ENCODE assay signal across 31 cellular contexts in the genomic region with DNA sequence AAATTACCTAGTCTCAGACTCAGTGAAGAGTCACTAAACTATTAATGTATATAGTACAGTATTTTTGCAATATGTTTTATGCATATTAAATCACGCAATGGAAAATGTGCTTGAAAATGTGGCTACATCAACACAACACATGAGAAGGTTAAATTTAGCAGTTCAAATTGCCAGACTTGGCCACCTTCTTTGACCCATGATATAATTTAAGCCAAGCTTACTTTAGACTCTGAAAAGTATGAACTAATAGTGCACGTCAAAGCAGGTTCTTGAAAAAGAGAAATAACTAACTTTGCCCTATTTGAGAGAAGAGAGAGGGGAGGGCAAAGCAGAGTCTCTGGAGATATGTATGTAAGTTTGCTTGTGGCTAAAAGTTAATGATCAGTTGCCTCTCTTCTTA.
"Had no signal": no experiment of that assay in that cellular context is flagged by ENCODE, and none has a peak within 500 bp of the region (broad histone marks: within the 10 kb centered on the region; RNA-seq: fewer than 3 reads in every experiment).

No MANE protein-coding gene starts in this region.

- H3K4me3 Mint-ChIP-seq: activated CD4-positive, alpha-beta memory T cell treated with anti-CD3 and anti-CD28 coated beads for 36 hours; activated CD4-positive, alpha-beta T cell treated with anti-CD3 and anti-CD28 coated beads for 36 hours; activated CD4-positive, alpha-beta T cell treated with anti-CD3 and anti-CD28 coated beads, Interleukin-2, amount 10 ng/mL, durations not matched to agents 24 days and 14 days; activated CD8-positive, alpha-beta memory T cell treated with anti-CD3 and anti-CD28 coated beads, Interleukin-2, amount 10 ng/mL, durations not matched to agents 7 days and 5 days; activated CD8-positive, alpha-beta T cell treated with anti-CD3 and anti-CD28 coated beads, Interleukin-2, amount 10 ng/mL, durations not matched to agents 7 days and 5 days; activated naive CD4-positive, alpha-beta T cell treated with anti-CD3 and anti-CD28 coated beads for 36 hours; activated naive CD4-positive, alpha-beta T cell treated with anti-CD3 and anti-CD28 coated beads, Interleukin-2, amount 50 U/mL, for 24 hours; activated naive CD8-positive, alpha-beta T cell treated with anti-CD3 and anti-CD28 coated beads for 36 hours; activated naive CD8-positive, alpha-beta T cell treated with anti-CD3 and anti-CD28 coated beads, Interleukin-2, amount 50 U/mL, for 24 hours; activated T-helper 1 cell treated with anti-CD3 and anti-CD28 coated beads, Interleukin-12 subunit alpha, Interleukin-12 subunit beta, Interleukin-2, Interleukin-4 antibody, amounts not matched to agents 30 ng/mL and 10 ng/mL and 1 ng/mL, durations not matched to agents 14 hours and 24 hours and 36 hours; brain; central memory CD8-positive, alpha-beta T cell; dendritic cell treated with granulocyte-macrophage colony-stimulating factor and Interleukin-4, amounts not matched to agents 40 ng/mL and 50 ng/mL, for 4 days; endodermal cell; T-helper 17 cell had no signal

- H3K4me1 Mint-ChIP-seq: brain, endodermal cell had no signal

- H3K36me3 ChIP-seq: ascending aorta, breast epithelium, cardiac muscle cell had no signal

- DNase-seq: activated CD4-positive, alpha-beta memory T cell treated with anti-CD3 and anti-CD28 coated beads for 36 hours; activated CD4-positive, alpha-beta T cell treated with anti-CD3 and anti-CD28 coated beads for 36 hours; activated CD4-positive, alpha-beta T cell treated with anti-CD3 and anti-CD28 coated beads, Interleukin-2, amount 10 ng/mL, durations not matched to agents 24 days and 14 days; activated CD4-positive, CD25-positive, alpha-beta regulatory T cell; activated CD4-positive, CD25-positive, alpha-beta regulatory T cell treated with anti-CD3 and anti-CD28 coated beads, Interleukin-2, amount 50 U/mL, for 72 hours; activated CD8-positive, alpha-beta memory T cell treated with anti-CD3 and anti-CD28 coated beads, Interleukin-2, amount 10 ng/mL, durations not matched to agents 7 days and 5 days; activated CD8-positive, alpha-beta memory T cell treated with anti-CD3 and anti-CD28 coated beads, Interleukin-2, amount 50 U/mL, for 4 hours; activated CD8-positive, alpha-beta T cell treated with anti-CD3 and anti-CD28 coated beads, Interleukin-2, amount 10 ng/mL, durations not matched to agents 7 days and 5 days; activated effector memory CD4-positive, alpha-beta T cell treated with anti-CD3 and anti-CD28 coated beads, Interleukin-2, amount 50 U/mL, for 16 hours; activated naive CD4-positive, alpha-beta T cell treated with anti-CD3 and anti-CD28 coated beads for 36 hours; activated naive CD8-positive, alpha-beta T cell treated with anti-CD3 and anti-CD28 coated beads for 36 hours; activated naive CD8-positive, alpha-beta T cell treated with anti-CD3 and anti-CD28 coated beads, Interleukin-2, amount 50 U/mL, for 24 hours; activated T-cell treated with anti-CD3 and anti-CD28 coated beads, Interleukin-2, amount 50 U/mL, for 1 hour; activated T-cell treated with anti-CD3 and anti-CD28 coated beads, Interleukin-2, amount 50 U/mL, for 48 hours; dorsolateral prefrontal cortex; effector memory CD4-positive, alpha-beta T cell; endodermal cell; foreskin fibroblast; T-helper 1 cell; T-helper 17 cell had no signal

- ATAC-seq: activated CD4-positive, alpha-beta T cell treated with anti-CD3 and anti-CD28 coated beads for 36 hours; activated CD8-positive, alpha-beta memory T cell treated with anti-CD3 and anti-CD28 coated beads, Interleukin-2, amount 10 ng/mL, durations not matched to agents 7 days and 5 days; activated CD8-positive, alpha-beta T cell treated with anti-CD3 and anti-CD28 coated beads, Interleukin-2, amount 10 ng/mL, durations not matched to agents 7 days and 5 days; activated naive CD8-positive, alpha-beta T cell treated with anti-CD3 and anti-CD28 coated beads, Interleukin-2, amount 50 U/mL, for 24 hours; esophagus mucosa; T-helper 17 cell had no signal

- H3K4me1 ChIP-seq: breast epithelium had no signal

- H3K27ac Mint-ChIP-seq: activated CD4-positive, alpha-beta memory T cell treated with anti-CD3 and anti-CD28 coated beads for 36 hours; activated CD4-positive, alpha-beta T cell treated with anti-CD3 and anti-CD28 coated beads for 36 hours; activated CD4-positive, alpha-beta T cell treated with anti-CD3 and anti-CD28 coated beads, Interleukin-2, amount 10 ng/mL, durations not matched to agents 24 days and 14 days; activated CD8-positive, alpha-beta memory T cell treated with anti-CD3 and anti-CD28 coated beads, Interleukin-2, amount 10 ng/mL, durations not matched to agents 7 days and 5 days; activated CD8-positive, alpha-beta T cell treated with anti-CD3 and anti-CD28 coated beads, Interleukin-2, amount 10 ng/mL, durations not matched to agents 7 days and 5 days; activated naive CD4-positive, alpha-beta T cell treated with anti-CD3 and anti-CD28 coated beads for 36 hours; activated naive CD4-positive, alpha-beta T cell treated with anti-CD3 and anti-CD28 coated beads, Interleukin-2, amount 50 U/mL, for 24 hours; activated naive CD8-positive, alpha-beta T cell treated with anti-CD3 and anti-CD28 coated beads for 36 hours; activated naive CD8-positive, alpha-beta T cell treated with anti-CD3 and anti-CD28 coated beads, Interleukin-2, amount 50 U/mL, for 24 hours; activated T-helper 1 cell treated with anti-CD3 and anti-CD28 coated beads, Interleukin-12 subunit alpha, Interleukin-12 subunit beta, Interleukin-2, Interleukin-4 antibody, amounts not matched to agents 30 ng/mL and 10 ng/mL and 1 ng/mL, durations not matched to agents 14 hours and 24 hours and 36 hours; activated T-helper 2 cell treated with anti-CD3 and anti-CD28 coated beads, Interferon-gamma antibody, Interleukin-2, Interleukin-4, amounts not matched to agents 10 μg/mL and 5 μg/mL and 100 μg/mL, durations not matched to agents 14 hours and 24 hours and 36 hours; brain; dendritic cell treated with granulocyte-macrophage colony-stimulating factor and Interleukin-4, amounts not matched to agents 40 ng/mL and 50 ng/mL, for 4 days; endodermal cell; T-helper 17 cell had no signal

- H3K4me3 ChIP-seq: breast epithelium, cardiac muscle cell, coronary artery, dorsolateral prefrontal cortex had no signal

- H3K27me3 ChIP-seq: ascending aorta, breast epithelium, cardiac muscle cell, dorsolateral prefrontal cortex had no signal

- H3K9me3 ChIP-seq: ascending aorta had no signal

- H3K27ac ChIP-seq: ascending aorta, breast epithelium, cardiac muscle cell, coronary artery, dorsolateral prefrontal cortex had no signal

- H3K27me3 Mint-ChIP-seq: activated CD4-positive, alpha-beta memory T cell treated with anti-CD3 and anti-CD28 coated beads for 36 hours; activated CD4-positive, alpha-beta T cell treated with anti-CD3 and anti-CD28 coated beads for 36 hours; activated CD4-positive, alpha-beta T cell treated with anti-CD3 and anti-CD28 coated beads, Interleukin-2, amount 10 ng/mL, durations not matched to agents 24 days and 14 days; activated CD8-positive, alpha-beta memory T cell treated with anti-CD3 and anti-CD28 coated beads, Interleukin-2, amount 10 ng/mL, durations not matched to agents 7 days and 5 days; activated naive CD4-positive, alpha-beta T cell treated with anti-CD3 and anti-CD28 coated beads, Interleukin-2, amount 50 U/mL, for 24 hours; activated naive CD8-positive, alpha-beta T cell treated with anti-CD3 and anti-CD28 coated beads for 36 hours; activated naive CD8-positive, alpha-beta T cell treated with anti-CD3 and anti-CD28 coated beads, Interleukin-2, amount 50 U/mL, for 24 hours; brain; central memory CD8-positive, alpha-beta T cell; dendritic cell treated with granulocyte-macrophage colony-stimulating factor and Interleukin-4, amounts not matched to agents 40 ng/mL and 50 ng/mL, for 4 days; T-helper 17 cell had no signal
